ENCODE assay signal across 15 cellular contexts in the genomic region with DNA sequence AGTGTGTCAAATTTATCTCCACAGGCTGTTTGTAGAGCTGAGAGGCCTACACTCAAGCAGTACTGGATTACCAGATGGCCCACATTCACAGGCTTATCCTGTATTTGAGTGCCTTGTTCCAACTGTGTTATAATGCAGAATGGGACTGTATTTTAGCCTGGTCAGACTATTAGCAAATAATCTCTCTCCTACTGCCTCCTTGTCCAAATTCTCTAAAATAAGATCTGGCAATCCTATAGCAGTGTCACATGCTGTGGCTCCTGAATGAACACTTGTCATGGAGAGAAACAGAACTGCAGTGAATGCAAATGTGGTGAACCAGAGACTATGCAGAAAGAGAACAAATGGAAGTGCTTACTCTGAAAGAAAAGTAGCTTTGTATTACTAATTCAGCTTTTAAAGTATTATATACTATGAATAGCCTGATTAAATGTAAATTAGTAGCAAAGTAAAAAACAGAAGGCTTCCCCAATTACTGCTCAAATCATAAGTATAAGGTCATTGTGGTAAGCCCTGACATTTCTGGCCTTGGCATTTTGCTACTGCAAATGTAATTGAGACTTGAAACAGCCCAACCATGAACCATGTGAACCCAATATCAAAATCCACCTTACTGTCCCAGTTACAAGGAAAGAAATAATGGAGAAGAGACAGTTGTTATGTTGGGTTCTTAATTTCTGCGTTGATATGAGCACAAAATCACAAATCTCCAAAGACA.
A peak's percentile ranks its signal among the peaks of the same experiment; 100 is the strongest.
DNase-seq lines count a peak whose midpoint lies in the region; ATAC-seq and FAIRE-seq lines count a peak whose summit lies in the region.
"Had no signal": no experiment of that assay in that cellular context is flagged by ENCODE, and none has a peak within 500 bp of the region (broad histone marks: within the 10 kb centered on the region; RNA-seq: fewer than 3 reads in every experiment).

No MANE protein-coding gene starts in this region.

- peak; percentile 88 for ATAC-seq in activated naive CD8-positive, alpha-beta T cell treated with anti-CD3 and anti-CD28 coated beads, Interleukin-2, amount 50 U/mL, for 24 hours
- no peak for ATAC-seq in HG03135 (IDR thresholded peaks at IDR 0.05; ENCODE audit: unreplicated experiment)
- ATAC-seq: A549 had no signal

- no peak for FAIRE-seq in urothelium cell line (lab: Jason Lieb, UNC)
- FAIRE-seq: A549 had no signal

- H3K9me3 Mint-ChIP-seq in activated naive CD8-positive, alpha-beta T cell treated with anti-CD3 and anti-CD28 coated beads, Interleukin-2, amount 50 U/mL, for 24 hours: peaks cover 22% of the 10 kb centered on the region
- H3K9me3 Mint-ChIP-seq in activated naive CD8-positive, alpha-beta T cell treated with anti-CD3 and anti-CD28 coated beads for 36 hours: peaks cover 20% of the 10 kb centered on the region

- H3K27me3 Mint-ChIP-seq in activated naive CD8-positive, alpha-beta T cell treated with anti-CD3 and anti-CD28 coated beads, Interleukin-2, amount 50 U/mL, for 24 hours: no peaks in the 10 kb centered on the region
- no peaks in the 10 kb centered on the region for H3K27me3 Mint-ChIP-seq in activated naive CD8-positive, alpha-beta T cell treated with anti-CD3 and anti-CD28 coated beads for 36 hours

- no peak for DNase-seq in activated naive CD8-positive, alpha-beta T cell treated with anti-CD3 and anti-CD28 coated beads, Interleukin-2, amount 50 U/mL, for 24 hours
- DNase-seq in activated naive CD8-positive, alpha-beta T cell treated with anti-CD3 and anti-CD28 coated beads for 36 hours: no peak
- DNase-seq in epidermal melanocyte (ENCODE audit: insufficient read length, low spot score): peak; percentile 28
- DNase-seq in midbrain (lab: John Stamatoyannopoulos, UW): peak; percentile 59
- peak; percentile 80 for DNase-seq in superior temporal gyrus (ENCODE audit: extremely low spot score)
- no peak for DNase-seq in urothelium cell line (ENCODE audit: low spot score)
- no peak for DNase-seq in NCI-H1048 (lab: John Stamatoyannopoulos, UW)
- DNase-seq: aorta, GOT3, NCI-H1436 treated with DMSO at 0.1 percent for 48 hours, NCI-H345 had no signal

- peak overlapping the region; percentile 28 for H3K27ac Mint-ChIP-seq in activated naive CD8-positive, alpha-beta T cell treated with anti-CD3 and anti-CD28 coated beads, Interleukin-2, amount 50 U/mL, for 24 hours
- H3K27ac Mint-ChIP-seq in activated naive CD8-positive, alpha-beta T cell treated with anti-CD3 and anti-CD28 coated beads for 36 hours: no peak overlapping the region
- H3K27ac Mint-ChIP-seq: CD14-positive monocyte, mesothelial cell of epicardium had no signal

- peaks cover 32% of the 10 kb centered on the region for H3K36me3 Mint-ChIP-seq in activated naive CD8-positive, alpha-beta T cell treated with anti-CD3 and anti-CD28 coated beads, Interleukin-2, amount 50 U/mL, for 24 hours (ENCODE audit: low read depth)
- peaks cover 30% of the 10 kb centered on the region for H3K36me3 Mint-ChIP-seq in activated naive CD8-positive, alpha-beta T cell treated with anti-CD3 and anti-CD28 coated beads for 36 hours

- peaks cover 20% of the 10 kb centered on the region for H3K4me1 Mint-ChIP-seq in activated naive CD8-positive, alpha-beta T cell treated with anti-CD3 and anti-CD28 coated beads, Interleukin-2, amount 50 U/mL, for 24 hours
- peaks cover 7% of the 10 kb centered on the region for H3K4me1 Mint-ChIP-seq in activated naive CD8-positive, alpha-beta T cell treated with anti-CD3 and anti-CD28 coated beads for 36 hours
- H3K4me1 Mint-ChIP-seq: CD14-positive monocyte, mesothelial cell of epicardium had no signal

- H3K4me3 Mint-ChIP-seq in activated naive CD8-positive, alpha-beta T cell treated with anti-CD3 and anti-CD28 coated beads, Interleukin-2, amount 50 U/mL, for 24 hours: no peak overlapping the region
- H3K4me3 Mint-ChIP-seq in activated naive CD8-positive, alpha-beta T cell treated with anti-CD3 and anti-CD28 coated beads for 36 hours: no peak overlapping the region
- H3K4me3 Mint-ChIP-seq: CD14-positive monocyte, mesothelial cell of epicardium had no signal

Comparison
In these comparisons a context has a peak if more than half of its experiments do, and no peak if none do; other contexts are left out.
1. DNase-seq: peak in epidermal melanocyte (single experiment), midbrain (single experiment) and superior temporal gyrus (single experiment); none in activated naive CD8-positive, alpha-beta T cell treated with anti-CD3 and anti-CD28 coated beads, Interleukin-2, amount 50 U/mL, for 24 hours (single experiment), activated naive CD8-positive, alpha-beta T cell treated with anti-CD3 and anti-CD28 coated beads for 36 hours (single experiment), urothelium cell line (single experiment) and NCI-H1048 (single experiment).